Comparison of ENCODE assay signal across 8 cellular contexts in genomic region chr17:9239821-9240658, GRCh38.
DNase-seq lines count a peak whose midpoint lies in the region; ATAC-seq and TF ChIP-seq lines count a peak whose summit lies in the region.

No MANE protein-coding gene starts in this region.

- intact Hi-C loops in left ventricle myocardium superior (cut with micrococcal nuclease) (no loop called here), vagina (cut with DNase I) (loop anchor here (5.0 kb wide), 1 partner anchor 608 kb away; the partner anchor contains the start of gene MYH10)

- H3K4me3 ChIP-seq in rectal smooth muscle tissue (ENCODE audit: low read length) (peak overlapping the region; percentile 73), vagina (peak overlapping the region; percentile 52 to 77)

- H3K9ac ChIP-seq in ES-I3 (ENCODE audit: low read depth, low read length) = peak overlapping the region; percentile 74
- peak overlapping the region; percentile 75 for H3K9ac ChIP-seq in rectal smooth muscle tissue (ENCODE audit: low read length)

- TF ChIP-seq CTCF in vagina (IDR thresholded peaks at IDR 0.05) = no peak

- H3K36me3 Mint-ChIP-seq in T-helper 1 cell treated with Interleukin-12 subunit alpha and Interleukin-12 subunit beta and Interleukin-4 antibody, amounts not matched to agents 30 μg/mL and 1 μg/mL, for 36 hours (ENCODE audit: low read depth) = no peaks in the 10 kb centered on the region

- H3K4me3 Mint-ChIP-seq in T-helper 1 cell treated with Interleukin-12 subunit alpha and Interleukin-12 subunit beta and Interleukin-4 antibody, amounts not matched to agents 30 μg/mL and 1 μg/mL, for 36 hours = peak overlapping the region; percentile 73

- H3K27ac ChIP-seq in angular gyrus (ENCODE audit: low read depth, low read length) = peak overlapping the region; percentile 71
- H3K27ac ChIP-seq in rectal smooth muscle tissue (ENCODE audit: low read depth, low read length) = peak overlapping the region; percentile 99
- peak overlapping the region; percentile 97 for H3K27ac ChIP-seq in vagina

- peaks cover 9% of the 10 kb centered on the region for H3K4me1 Mint-ChIP-seq in T-helper 1 cell treated with Interleukin-12 subunit alpha and Interleukin-12 subunit beta and Interleukin-4 antibody, amounts not matched to agents 30 μg/mL and 1 μg/mL, for 36 hours (ENCODE audit: low read depth)

- H3K9me3 ChIP-seq in ES-I3 (ENCODE audit: control insufficient read depth, insufficient read depth, low read length) (no peaks in the 10 kb centered on the region), vagina (no peaks in the 10 kb centered on the region)

- H3K27me3 ChIP-seq in rectal smooth muscle tissue (ENCODE audit: control insufficient read depth, insufficient read depth, low read length) = no peaks in the 10 kb centered on the region
- H3K27me3 ChIP-seq in vagina = no peaks in the 10 kb centered on the region

- DNase-seq in left ventricle myocardium superior (peak; percentile 88), vagina (ENCODE audit: extremely low spot score in 2 of 2) (no peak)

- no peaks in the 10 kb centered on the region for H3K9me3 Mint-ChIP-seq in T-helper 1 cell treated with Interleukin-12 subunit alpha and Interleukin-12 subunit beta and Interleukin-4 antibody, amounts not matched to agents 30 μg/mL and 1 μg/mL, for 36 hours

- peak overlapping the region; percentile 20 for H3K27ac Mint-ChIP-seq in T-helper 1 cell treated with Interleukin-12 subunit alpha and Interleukin-12 subunit beta and Interleukin-4 antibody, amounts not matched to agents 30 μg/mL and 1 μg/mL, for 36 hours

- H3K27me3 Mint-ChIP-seq in T-helper 1 cell treated with Interleukin-12 subunit alpha and Interleukin-12 subunit beta and Interleukin-4 antibody, amounts not matched to agents 30 μg/mL and 1 μg/mL, for 36 hours (ENCODE audit: low read depth) = no peaks in the 10 kb centered on the region

- ATAC-seq in HG02970 (IDR thresholded peaks at IDR 0.05; ENCODE audit: low FRiP score, unreplicated experiment) (peak; percentile 55), left ventricle myocardium superior (peak; percentile 84), GM18870 (IDR thresholded peaks at IDR 0.05; ENCODE audit: unreplicated experiment) (no peak)

- H3K36me3 ChIP-seq in ES-I3 (ENCODE audit: insufficient read depth, low read length) (no peaks in the 10 kb centered on the region), rectal smooth muscle tissue (ENCODE audit: control insufficient read depth, insufficient read depth, low read length) (no peaks in the 10 kb centered on the region), vagina (no peaks in the 10 kb centered on the region)

- H3K4me1 ChIP-seq in ES-I3 (ENCODE audit: insufficient read depth, low read length) (peaks cover 24% of the 10 kb centered on the region; the same call in 1 of the 2 replicates), rectal smooth muscle tissue (ENCODE audit: control insufficient read depth, insufficient read depth, low read length) (peaks cover 37% of the 10 kb centered on the region), vagina (peaks cover 60% of the 10 kb centered on the region)

- TF ChIP-seq POLR2A in vagina (IDR thresholded peaks at IDR 0.05) = peak in 1 of 2 donors; percentile 80
